ENCODE assay signal across 27 cellular contexts in the genomic region with DNA sequence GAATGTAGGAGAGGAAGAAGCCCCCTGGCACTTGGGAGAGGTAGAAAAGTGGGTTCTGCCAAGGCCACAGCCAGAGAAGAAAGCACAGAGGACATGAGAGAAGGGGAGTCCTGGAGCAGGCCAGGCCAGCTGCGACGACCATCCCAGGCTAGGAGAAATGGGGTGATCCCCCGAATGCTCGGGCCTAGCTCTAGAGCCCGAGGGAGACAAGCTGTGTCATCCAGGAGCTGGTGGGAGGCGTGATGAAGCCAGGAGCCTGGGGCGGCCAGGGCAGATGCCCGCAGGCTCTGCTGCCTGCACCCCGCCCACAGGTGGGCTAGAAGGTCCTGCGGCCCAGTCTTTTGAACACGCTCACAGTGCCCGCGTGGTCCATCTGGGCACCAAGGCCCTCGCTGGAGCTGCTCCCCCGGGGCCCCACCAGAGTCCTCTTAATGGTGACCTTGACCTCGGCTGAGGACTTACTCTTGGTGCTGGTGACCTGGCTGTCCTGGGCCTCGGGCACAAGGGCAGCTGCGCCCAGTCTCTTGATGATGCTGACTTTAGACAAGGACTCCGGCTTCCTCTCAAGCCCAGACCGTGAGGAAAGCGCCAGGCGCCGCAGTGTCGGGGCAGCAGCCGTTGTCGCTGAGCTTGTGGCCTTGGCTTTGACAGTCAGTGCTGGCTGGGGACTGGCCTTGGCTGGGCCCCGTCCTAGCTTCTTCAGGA.
"Had no signal": no experiment of that assay in that cellular context is flagged by ENCODE, and none has a peak within 500 bp of the region (broad histone marks: within the 10 kb centered on the region; RNA-seq: fewer than 3 reads in every experiment).

No MANE protein-coding gene starts in this region.

- H3K27ac Mint-ChIP-seq: activated CD8-positive, alpha-beta T cell treated with anti-CD3 and anti-CD28 coated beads for 36 hours; activated naive CD8-positive, alpha-beta T cell treated with anti-CD3 and anti-CD28 coated beads, Interleukin-2, amount 10 ng/mL, durations not matched to agents 7 days and 5 days; activated T-cell treated with anti-CD3 and anti-CD28 coated beads, Interleukin-2, amount 50 U/mL, for 72 hours; activated T-helper 2 cell treated with anti-CD3 and anti-CD28 coated beads, Interferon-gamma antibody, Interleukin-2, Interleukin-4, amounts not matched to agents 10 μg/mL and 5 μg/mL and 100 μg/mL, durations not matched to agents 14 hours and 24 hours and 36 hours; IgD-negative memory B cell had no signal

- H3K9me3 ChIP-seq: Peyer's patch, SJSA1 had no signal

- ATAC-seq: activated CD4-positive, CD25-positive, alpha-beta regulatory T cell treated with anti-CD3 and anti-CD28 coated beads, Interleukin-2, amount 50 U/mL, for 24 hours; activated CD8-positive, alpha-beta T cell treated with anti-CD3 and anti-CD28 coated beads for 36 hours; activated T-cell treated with anti-CD3 and anti-CD28 coated beads, Interleukin-2, amount 50 U/mL, for 72 hours; SK-N-SH treated with all-trans-retinoic acid at 6 μM for 48 hours had no signal

- H3K4me3 ChIP-seq: Peyer's patch, SJSA1 had no signal

- H3K27me3 Mint-ChIP-seq: activated CD8-positive, alpha-beta T cell treated with anti-CD3 and anti-CD28 coated beads for 36 hours; activated naive CD8-positive, alpha-beta T cell treated with anti-CD3 and anti-CD28 coated beads, Interleukin-2, amount 10 ng/mL, durations not matched to agents 7 days and 5 days; IgD-negative memory B cell had no signal

- DNase-seq: activated CD4-positive, alpha-beta T cell treated with anti-CD3 and anti-CD28 coated beads for 4 hours; activated CD8-positive, alpha-beta memory T cell treated with anti-CD3 and anti-CD28 coated beads, Interleukin-2, amount 50 U/mL, for 4 hours; activated CD8-positive, alpha-beta T cell treated with anti-CD3 and anti-CD28 coated beads for 36 hours; activated naive CD4-positive, alpha-beta T cell; activated naive CD8-positive, alpha-beta T cell treated with anti-CD3 and anti-CD28 coated beads, Interleukin-2, amount 10 ng/mL, durations not matched to agents 7 days and 5 days; activated T-cell treated with anti-CD3 and anti-CD28 coated beads, Interleukin-2, amount 50 U/mL, for 72 hours; central memory CD4-positive, alpha-beta T cell; KG1; NCI-H1092; NCI-H1417; NCI-H2029; NCI-H2107; NCI-H2171 treated with DMSO at 0.1 percent for 48 hours; NCI-H345; NCI-H510A; NCI-H526 treated with DMSO at 0.1 percent for 48 hours; NCI-H82; OCI-M1; Peyer's patch; Right ventricle myocardium superior had no signal

- H3K4me3 Mint-ChIP-seq: activated CD8-positive, alpha-beta T cell treated with anti-CD3 and anti-CD28 coated beads for 36 hours; activated naive CD8-positive, alpha-beta T cell treated with anti-CD3 and anti-CD28 coated beads, Interleukin-2, amount 10 ng/mL, durations not matched to agents 7 days and 5 days; activated T-cell treated with anti-CD3 and anti-CD28 coated beads, Interleukin-2, amount 50 U/mL, for 72 hours; IgD-negative memory B cell; T-helper 1 cell treated with Interleukin-12 subunit alpha and Interleukin-12 subunit beta and Interleukin-4 antibody, amounts not matched to agents 30 μg/mL and 1 μg/mL, for 36 hours had no signal

- H3K27me3 ChIP-seq: Peyer's patch, SJSA1 had no signal

- H3K27ac ChIP-seq: Peyer's patch, RWPE1, SJSA1 had no signal

- H3K9me3 Mint-ChIP-seq: activated CD8-positive, alpha-beta T cell treated with anti-CD3 and anti-CD28 coated beads for 36 hours; activated naive CD8-positive, alpha-beta T cell treated with anti-CD3 and anti-CD28 coated beads, Interleukin-2, amount 10 ng/mL, durations not matched to agents 7 days and 5 days; activated T-cell treated with anti-CD3 and anti-CD28 coated beads, Interleukin-2, amount 50 U/mL, for 72 hours; activated T-helper 2 cell treated with anti-CD3 and anti-CD28 coated beads, Interferon-gamma antibody, Interleukin-2, Interleukin-4, amounts not matched to agents 10 μg/mL and 5 μg/mL and 100 μg/mL, durations not matched to agents 14 hours and 24 hours and 36 hours; IgD-negative memory B cell; T-helper 1 cell treated with Interleukin-12 subunit alpha and Interleukin-12 subunit beta and Interleukin-4 antibody, amounts not matched to agents 30 μg/mL and 1 μg/mL, for 36 hours had no signal

- H3K4me1 ChIP-seq: Peyer's patch had no signal
